ENCODE assay signal across 8 cellular contexts in genomic region chr2:87452861-87453260, GRCh38.
DNase-seq lines count a peak whose midpoint lies in the region; ATAC-seq and TF ChIP-seq lines count a peak whose summit lies in the region.
"Not testable (repeated sequence)": the region's sequence is repeated elsewhere in the genome, so short reads cannot be mapped to it uniquely, and the experiment has no call there.

No MANE protein-coding gene starts in this region.

- ATAC-seq in foreskin keratinocyte = peak; percentile 8

- intact Hi-C loops in adrenal gland (cut with DNase I); sigmoid colon (cut with DNase I): not testable (repeated sequence)

- not testable (repeated sequence) for TF ChIP-seq EP300 in sigmoid colon (IDR thresholded peaks at IDR 0.05)

- in situ Hi-C loops in ACHN (cut with HindIII; ENCODE audit: low pct_ligation_motif_present, low pct_unique_long_range_greater_than_20kb, low sequenced_read_pairs) = not testable (repeated sequence)

- 48 to 100% (median 58%) methylated on average over 1 of the region's 1 CpG for WGBS in adrenal gland, 4 donors
- WGBS in sigmoid colon, 2 donors = 81 to 90% methylated on average over 1 of the region's 1 CpG

- TF ChIP-seq CTCF in adrenal gland (IDR thresholded peaks at IDR 0.05); foreskin keratinocyte (conservative IDR thresholded peaks at IDR 0.05); sigmoid colon (IDR thresholded peaks at IDR 0.05): not testable (repeated sequence)

- H3K4me1 ChIP-seq in adrenal gland (replicated peaks in 1 of 2); foreskin keratinocyte: not testable (repeated sequence)
- H3K4me1 ChIP-seq in sigmoid colon = peaks cover 0 to 12% (median 5%) of the 10 kb centered on the region in 4 donors

- not testable (repeated sequence) for H3K4me3 ChIP-seq in adrenal gland, sigmoid colon

- not testable (repeated sequence) for H3K9me3 ChIP-seq in adrenal gland (replicated peaks in 1 of 3); sigmoid colon

- H3K27ac ChIP-seq in adrenal gland (peak overlapping the region in 1 of 5 donors; percentile 40), sigmoid colon (peak overlapping the region in 1 of 4 donors; percentile 32)
- not testable (repeated sequence) for H3K27ac ChIP-seq in foreskin keratinocyte

- not testable (repeated sequence) for H3K36me3 ChIP-seq in adrenal gland (replicated peaks in 1 of 2); sigmoid colon

- not testable (repeated sequence) for H3K27me3 ChIP-seq in adrenal gland, foreskin keratinocyte, sigmoid colon

- DNase-seq in ACHN (peak; percentile 53), GM04503 (ENCODE audit: low read depth) (peak; percentile 73), NCI-H226 (peak; percentile 82), adrenal gland (peak in 6 of 7 donors; percentile 22 to 74 (median 61)), dedifferentiated amniotic fluid mesenchymal stem cell (ENCODE audit: extremely low spot score) (peak; percentile 47), foreskin keratinocyte (peak; percentile 59 to 72), lung microvascular endothelial cell (ENCODE audit: low read depth in 2 of 2) (peak; percentile 39 to 68), sigmoid colon (peak; percentile 76)

- TF ChIP-seq POLR2A in adrenal gland (IDR thresholded peaks at IDR 0.05); sigmoid colon (IDR thresholded peaks at IDR 0.05): not testable (repeated sequence)
